Comparison of ENCODE assay signal across 23 cellular contexts in the genomic region with DNA sequence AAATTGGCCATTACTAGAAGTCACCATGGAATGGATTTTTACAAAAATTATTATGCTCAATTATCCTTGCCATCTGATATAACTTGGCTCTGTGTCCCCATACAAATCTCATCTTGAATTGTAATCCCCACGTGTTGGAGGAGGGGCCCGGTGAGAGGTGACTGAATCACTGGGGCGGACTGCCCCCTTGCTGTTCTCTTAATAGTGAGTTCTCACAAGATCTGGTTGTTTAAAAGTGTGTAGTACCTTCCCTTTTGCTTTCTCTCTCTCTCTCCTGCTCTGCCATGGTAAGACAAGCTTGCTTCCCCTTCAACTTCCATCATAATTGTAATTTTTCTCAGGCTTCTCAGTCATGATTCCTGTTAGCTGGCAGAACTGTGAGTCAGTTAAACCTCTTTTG.
A peak's percentile ranks its signal among the peaks of the same experiment; 100 is the strongest.
DNase-seq lines count a peak whose midpoint lies in the region; ATAC-seq and TF ChIP-seq lines count a peak whose summit lies in the region.
"Had no signal": no experiment of that assay in that cellular context is flagged by ENCODE, and none has a peak within 500 bp of the region (broad histone marks: within the 10 kb centered on the region; RNA-seq: fewer than 3 reads in every experiment).

No MANE protein-coding gene starts in this region.

- H3K36me3 ChIP-seq in PC-3 (ENCODE audit: low read depth, low read length) (no peaks in the 10 kb centered on the region), neural progenitor cell (no peaks in the 10 kb centered on the region)
- H3K36me3 ChIP-seq: BLaER1 had no signal

- POLR2A ChIA-PET in PC-3 (lab: Charles Lee; ENCODE audit: unreplicated experiment) = no interaction called here

- H2AFZ ChIP-seq in PC-3 (ENCODE audit: low read length) (peak overlapping the region; percentile 57), neural progenitor cell (replicated peaks) (peak overlapping the region; percentile 76)

- H3K4me3 ChIP-seq in PC-3 (ENCODE audit: low read length) (no peak overlapping the region), choroid plexus epithelial cell (ENCODE audit: low read depth, low read length) (no peak overlapping the region), neural progenitor cell (no peak overlapping the region), coronary artery (no peak overlapping the region)
- H3K4me3 ChIP-seq: BLaER1, SK-N-MC had no signal

- ATAC-seq in PC-3 = no peak

- BruUV-seq in PC-3 (replicated peaks; lab: Mats Ljungman, UMichigan) = no TSS peak

- H4K20me1 ChIP-seq in PC-3 (ENCODE audit: low read length) (no peaks in the 10 kb centered on the region), neural progenitor cell (ENCODE audit: low read depth) (no peaks in the 10 kb centered on the region)
- H4K20me1 ChIP-seq: BLaER1 had no signal

- CTCF ChIA-PET in PC-3 (lab: Charles Lee) = no interaction called here

- H3K9me2 ChIP-seq in PC-3 (replicated peaks; ENCODE audit: low read length) = no peaks in the 10 kb centered on the region

- no peak for DNase-seq in PC-3
- no peak for DNase-seq in choroid plexus epithelial cell (ENCODE audit: low read depth)
- DNase-seq in neural progenitor cell (ENCODE audit: low spot score) = peak; percentile 28
- DNase-seq in NCI-H748 treated with DMSO at 0.1 percent for 48 hours (lab: John Stamatoyannopoulos, UW) = no peak
- no peak for DNase-seq in activated CD8-positive, alpha-beta memory T cell treated with anti-CD3 and anti-CD28 coated beads, Interleukin-2, amount 50 U/mL, for 48 hours
- DNase-seq in coronary artery (ENCODE audit: low spot score) = no peak
- DNase-seq: CD4-positive, alpha-beta T cell; COR-L47; DMS 273 treated with DMSO at 0.1 percent for 48 hours; DMS79 treated with DMSO at 0.1 percent for 48 hours; H7; HFFc6; KG1; MV-4-11; NCI-H1105 treated with DMSO at 0.1 percent for 48 hours; NCI-H2029 treated with DMSO at 0.1 percent for 48 hours; NCI-H226; NCI-H524; Right ventricle myocardium superior had no signal

- TF ChIP-seq CTCF in GM12874 (IDR thresholded peaks at IDR 0.05; ENCODE audit: insufficient read depth, low read depth, low read length) = 0 out of 2 replicates have a peak, but pooled peaks have one; percentile 5
- no peak for TF ChIP-seq CTCF in PC-3 (conservative IDR thresholded peaks at IDR 0.05; ENCODE audit: low read depth, low read length)
- TF ChIP-seq CTCF in choroid plexus epithelial cell (conservative IDR thresholded peaks at IDR 0.05; ENCODE audit: low read depth, low read length) = peak; percentile 8
- no peak for TF ChIP-seq CTCF in neural progenitor cell (IDR thresholded peaks at IDR 0.05)
- TF ChIP-seq CTCF in coronary artery (IDR thresholded peaks at IDR 0.05) = no peak

- H3K27ac Mint-ChIP-seq in neural progenitor cell = no peak overlapping the region
- H3K27ac Mint-ChIP-seq: CD4-positive, alpha-beta T cell; HFFc6 had no signal

- no peaks in the 10 kb centered on the region for H3K27me3 ChIP-seq in PC-3 (ENCODE audit: low read length)
- H3K27me3 ChIP-seq in neural progenitor cell = no peaks in the 10 kb centered on the region
- H3K27me3 ChIP-seq: BLaER1 had no signal

- H3K4me1 Mint-ChIP-seq in neural progenitor cell = peaks cover 18% of the 10 kb centered on the region

- no peak overlapping the region for H3K9ac ChIP-seq in PC-3 (ENCODE audit: low read length)
- H3K9ac ChIP-seq in neural progenitor cell = no peak overlapping the region
- H3K9ac ChIP-seq: BLaER1 had no signal

- H3K9me3 Mint-ChIP-seq in neural progenitor cell = no peaks in the 10 kb centered on the region
- H3K9me3 Mint-ChIP-seq: HFFc6 had no signal

- no peaks in the 10 kb centered on the region for H3F3A ChIP-seq in PC-3 (ENCODE audit: low read length, unreplicated experiment)
- no peaks in the 10 kb centered on the region for H3F3A ChIP-seq in neural progenitor cell (ENCODE audit: low read depth)

- H3K79me2 ChIP-seq in PC-3 (ENCODE audit: low read length) (no peaks in the 10 kb centered on the region), neural progenitor cell (ENCODE audit: low read depth) (no peaks in the 10 kb centered on the region)

- no peak overlapping the region for H3K27ac ChIP-seq in PC-3 (ENCODE audit: low read length)
- H3K27ac ChIP-seq in neural progenitor cell = no peak overlapping the region
- no peak overlapping the region for H3K27ac ChIP-seq in coronary artery
- H3K27ac ChIP-seq: BLaER1, HL-60, SK-N-MC had no signal

- no peaks in the 10 kb centered on the region for H3K27me3 Mint-ChIP-seq in neural progenitor cell (ENCODE audit: insufficient read depth, low read depth)
- H3K27me3 Mint-ChIP-seq: CD4-positive, alpha-beta T cell had no signal

- intact Hi-C loops in PC-3 (cut with micrococcal nuclease) = loop anchor here (1.0 kb wide), 1 partner anchor 23 kb away; no protein-coding TSS in a partner anchor

- H3K4me3 Mint-ChIP-seq in neural progenitor cell = no peak overlapping the region
- H3K4me3 Mint-ChIP-seq: CD4-positive, alpha-beta T cell; HFFc6 had no signal

- no peaks in the 10 kb centered on the region for H3K36me3 Mint-ChIP-seq in neural progenitor cell

- H3K4me1 ChIP-seq in PC-3 (ENCODE audit: insufficient read depth, low read length) (no peaks in the 10 kb centered on the region), neural progenitor cell (peaks cover 6% of the 10 kb centered on the region)

- no peak overlapping the region for H3K4me2 ChIP-seq in PC-3 (ENCODE audit: low read length)
- H3K4me2 ChIP-seq in neural progenitor cell = no peak overlapping the region
- H3K4me2 ChIP-seq: BLaER1 had no signal

- no peaks in the 10 kb centered on the region for H3K9me3 ChIP-seq in PC-3 (ENCODE audit: low read length)
- H3K9me3 ChIP-seq in neural progenitor cell (ENCODE audit: low read depth) = no peaks in the 10 kb centered on the region
- H3K9me3 ChIP-seq: BLaER1 had no signal

Comparison
In these comparisons a context has a peak if more than half of its experiments do, and no peak if none do; other contexts are left out.
1. CTCF ChIP-seq: peak in GM12874 (single experiment) and choroid plexus epithelial cell (single experiment); none in PC-3 (single experiment), neural progenitor cell (single experiment) and coronary artery (single experiment).